ENCODE assay signal across 1 cellular context in genomic region chr3:101722394-101723173, GRCh38.
TF ChIP-seq lines count a peak whose summit lies in the region.

No MANE protein-coding gene starts in this region.

TF ChIP-seq in GM23338, 12 proteins besides CTCF, POLR2A, EP300 and RAD21 (continued from another document):
- TF ChIP-seq ZNF462 (CRISPR knock-in tag; IDR thresholded peaks at IDR 0.05), result no peak
